8 cellular contexts compared by ENCODE assay signal in the genomic region with DNA sequence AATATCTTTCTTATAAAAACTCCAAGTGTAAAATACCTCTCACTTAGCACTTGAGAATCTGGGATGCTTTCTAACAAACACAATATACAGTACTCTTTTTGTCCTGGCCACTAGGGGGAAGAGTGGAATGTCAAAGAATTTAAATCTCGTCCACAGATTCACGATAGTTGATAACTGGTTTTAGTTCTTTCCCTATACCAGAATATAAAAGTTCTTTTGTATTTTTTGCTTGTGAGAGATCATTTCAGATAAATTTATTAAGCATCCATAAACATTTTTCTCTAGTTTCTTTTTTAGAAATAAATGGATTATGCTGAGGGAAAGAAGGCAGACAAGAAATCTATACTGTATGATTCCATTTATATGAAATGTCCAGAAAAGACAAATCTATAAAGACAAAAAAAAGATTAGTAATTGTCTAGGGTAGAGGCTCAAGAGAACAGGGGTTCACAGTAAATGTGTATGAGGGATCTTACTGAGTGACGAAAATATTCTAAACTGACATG. TPM values are rescaled to one million over a fixed set of nuclear protein-coding genes. Genes with fewer than 3 reads are reported as not detected.
DNase-seq lines count a peak whose midpoint lies in the region; ATAC-seq and TF ChIP-seq lines count a peak whose summit lies in the region.

No MANE protein-coding gene starts in this region.

- intact Hi-C loops in activated CD8-positive, alpha-beta T cell treated with anti-CD3 and anti-CD28 coated beads for 36 hours (cut with micrococcal nuclease) = loop anchor here (1.0 kb wide), 1 partner anchor 66 kb away; no protein-coding TSS in a partner anchor
- intact Hi-C loops in HCT116 (cut with micrococcal nuclease) = loop anchor here (1.0 to 5.0 kb wide), 3 partner anchors 66 to 197 kb away; no protein-coding TSS in a partner anchor

- 21 to 22% methylated on average over 3 of the region's 3 CpGs for WGBS in tibial nerve, 2 donors

- no peaks in the 10 kb centered on the region for H3K9me2 ChIP-seq in HCT116 (ENCODE audit: insufficient read depth)

- no peaks in the 10 kb centered on the region for H3K27me3 Mint-ChIP-seq in activated CD8-positive, alpha-beta T cell treated with anti-CD3 and anti-CD28 coated beads for 36 hours
- no peaks in the 10 kb centered on the region for H3K27me3 Mint-ChIP-seq in activated CD8-positive, alpha-beta T cell treated with anti-CD3 and anti-CD28 coated beads, Interleukin-2, amount 10 ng/mL, durations not matched to agents 7 days and 5 days (ENCODE audit: low read depth)

- H3K9ac ChIP-seq in HCT116 (ENCODE audit: low read length) = no peak overlapping the region

- H3K27me3 ChIP-seq in HCT116 (ENCODE audit: insufficient read depth, low read length) (no peaks in the 10 kb centered on the region), kidney epithelial cell (ENCODE audit: control insufficient read depth, insufficient read depth, low read length) (no peaks in the 10 kb centered on the region), tibial nerve (no peaks in the 10 kb centered on the region)

- H3K9me3 ChIP-seq in HCT116 (ENCODE audit: control insufficient read depth in 1 of 2, insufficient read depth in 1 of 2, low read depth in 1 of 2, low read length in 2 of 2) (no peaks in the 10 kb centered on the region), tibial nerve (no peaks in the 10 kb centered on the region)

- CTCF ChIA-PET in activated CD8-positive, alpha-beta T cell treated with anti-CD3 and anti-CD28 coated beads for 36 hours (lab: Charles Lee) = interaction anchor here (2.5 kb wide), 1 partner anchor 66 kb away, joined by 15 read pairs; no protein-coding TSS in a partner anchor
- CTCF ChIA-PET in activated CD8-positive, alpha-beta T cell treated with anti-CD3 and anti-CD28 coated beads, Interleukin-2, amount 10 ng/mL, durations not matched to agents 7 days and 5 days (lab: Charles Lee) = interaction anchor here (1.3 to 4.0 kb wide), 3 partner anchors 66 to 199 kb away, joined by 4 to 28 read pairs (median 12); no protein-coding TSS in a partner anchor
- CTCF ChIA-PET in HCT116 (lab: Charles Lee) = no interaction called here

- TF ChIP-seq RAD21 in HCT116 (IDR thresholded peaks at IDR 0.05; ENCODE audit: low read depth) = peak; percentile 71

- H3K36me3 ChIP-seq in HCT116 (ENCODE audit: control insufficient read depth in 1 of 2, insufficient read depth in 2 of 2, low read length in 2 of 2) (no peaks in the 10 kb centered on the region), kidney epithelial cell (ENCODE audit: control insufficient read depth, insufficient read depth, low read length) (no peaks in the 10 kb centered on the region), tibial nerve (no peaks in the 10 kb centered on the region)

- H3K79me2 ChIP-seq in HCT116 (ENCODE audit: insufficient read depth, low read length) = no peaks in the 10 kb centered on the region

- H3K36me3 Mint-ChIP-seq in activated CD8-positive, alpha-beta T cell treated with anti-CD3 and anti-CD28 coated beads for 36 hours (ENCODE audit: low read depth) = no peaks in the 10 kb centered on the region
- H3K36me3 Mint-ChIP-seq in activated CD8-positive, alpha-beta T cell treated with anti-CD3 and anti-CD28 coated beads, Interleukin-2, amount 10 ng/mL, durations not matched to agents 7 days and 5 days (ENCODE audit: low read depth) = no peaks in the 10 kb centered on the region

- H3K4me1 ChIP-seq in HCT116 (ENCODE audit: control insufficient read depth in 1 of 2, insufficient read depth in 2 of 2, low read length in 2 of 2) (peaks cover 2 to 9% of the 10 kb centered on the region in 2 experiments; a peak in 3 of 4 replicates), tibial nerve (peaks cover 0 to 6% (median 0%) of the 10 kb centered on the region in 4 donors)

- no peaks in the 10 kb centered on the region for H3K9me3 Mint-ChIP-seq in activated CD8-positive, alpha-beta T cell treated with anti-CD3 and anti-CD28 coated beads for 36 hours
- no peaks in the 10 kb centered on the region for H3K9me3 Mint-ChIP-seq in activated CD8-positive, alpha-beta T cell treated with anti-CD3 and anti-CD28 coated beads, Interleukin-2, amount 10 ng/mL, durations not matched to agents 7 days and 5 days (ENCODE audit: insufficient read depth)

- RAD21 ChIA-PET in HCT116 (lab: Charles Lee; ENCODE audit: low non-redundant PET in 1 of 2, low total read pairs in 2 of 2, uncharacterized antibody in 2 of 2, unreplicated experiment in 2 of 2) = no interaction called here

- H2AFZ ChIP-seq in HCT116 (ENCODE audit: low read depth, low read length, poor library complexity, severe bottlenecking) = peak overlapping the region; percentile 100

- H3K4me1 Mint-ChIP-seq in activated CD8-positive, alpha-beta T cell treated with anti-CD3 and anti-CD28 coated beads for 36 hours (ENCODE audit: low read depth) = no peaks in the 10 kb centered on the region
- H3K4me1 Mint-ChIP-seq in activated CD8-positive, alpha-beta T cell treated with anti-CD3 and anti-CD28 coated beads, Interleukin-2, amount 10 ng/mL, durations not matched to agents 7 days and 5 days (ENCODE audit: low read depth) = peaks cover 2% of the 10 kb centered on the region

- H3K4me3 Mint-ChIP-seq in activated CD8-positive, alpha-beta T cell treated with anti-CD3 and anti-CD28 coated beads for 36 hours = no peak overlapping the region
- no peak overlapping the region for H3K4me3 Mint-ChIP-seq in activated CD8-positive, alpha-beta T cell treated with anti-CD3 and anti-CD28 coated beads, Interleukin-2, amount 10 ng/mL, durations not matched to agents 7 days and 5 days

- POLR2A ChIA-PET in activated CD8-positive, alpha-beta T cell treated with anti-CD3 and anti-CD28 coated beads for 36 hours (lab: Charles Lee) = no interaction called here
- POLR2A ChIA-PET in activated CD8-positive, alpha-beta T cell treated with anti-CD3 and anti-CD28 coated beads, Interleukin-2, amount 10 ng/mL, durations not matched to agents 7 days and 5 days (lab: Charles Lee) = no interaction called here
- POLR2A ChIA-PET in HCT116 (lab: Charles Lee) = no interaction called here

- H3K27ac ChIP-seq in HCT116 (ENCODE audit: low read depth, low read length) (no peak overlapping the region), tibial nerve (no peak overlapping the region)

- TF ChIP-seq EP300 in tibial nerve (IDR thresholded peaks at IDR 0.05) = no peak

- no peak for DNase-seq in activated CD8-positive, alpha-beta T cell treated with anti-CD3 and anti-CD28 coated beads for 36 hours
- no peak for DNase-seq in activated CD8-positive, alpha-beta T cell treated with anti-CD3 and anti-CD28 coated beads, Interleukin-2, amount 10 ng/mL, durations not matched to agents 7 days and 5 days
- DNase-seq in HCT116 (ENCODE audit: low read depth, low spot score) (peak; percentile 50), NCI-H345 treated with DMSO at 0.1 percent for 48 hours (lab: John Stamatoyannopoulos, UW; ENCODE audit: unreplicated experiment) (peak; percentile 14), brain pericyte (ENCODE audit: low read depth, low spot score) (peak; percentile 6), kidney epithelial cell (ENCODE audit: low read depth) (no peak), tibial nerve (ENCODE audit: low spot score in 2 of 2) (peak in 1 of 2 donors; percentile 60)

- TF ChIP-seq POLR2A in HCT116 (IDR thresholded peaks at IDR 0.05; ENCODE audit: borderline replicate concordance, extremely low read depth, insufficient read depth, insufficient read length) (no peak), tibial nerve (IDR thresholded peaks at IDR 0.05) (no peak)

- H3K4me3 ChIP-seq in HCT116 (replicated peaks in 1 of 2; ENCODE audit: low read depth in 1 of 2, low read length in 2 of 2) = no peak overlapping the region; a peak in 1 of 4 replicates
- H3K4me3 ChIP-seq in kidney epithelial cell (ENCODE audit: low read depth, low read length) = no peak overlapping the region
- H3K4me3 ChIP-seq in tibial nerve = no peak overlapping the region

- no peaks in the 10 kb centered on the region for H4K20me1 ChIP-seq in HCT116 (ENCODE audit: insufficient read depth)

- no peak overlapping the region for H3K27ac Mint-ChIP-seq in activated CD8-positive, alpha-beta T cell treated with anti-CD3 and anti-CD28 coated beads for 36 hours
- H3K27ac Mint-ChIP-seq in activated CD8-positive, alpha-beta T cell treated with anti-CD3 and anti-CD28 coated beads, Interleukin-2, amount 10 ng/mL, durations not matched to agents 7 days and 5 days = no peak overlapping the region

- no peak for ATAC-seq in activated CD8-positive, alpha-beta T cell treated with anti-CD3 and anti-CD28 coated beads for 36 hours
- ATAC-seq in activated CD8-positive, alpha-beta T cell treated with anti-CD3 and anti-CD28 coated beads, Interleukin-2, amount 10 ng/mL, durations not matched to agents 7 days and 5 days = no peak
- ATAC-seq in HCT116 (peak; percentile 81), HG03565 (IDR thresholded peaks at IDR 0.05; ENCODE audit: unreplicated experiment) (no peak)

- no TSS peak for BruUV-seq in HCT116 (replicated peaks; lab: Mats Ljungman, UMichigan)

- peak overlapping the region; percentile 51 for H3K4me2 ChIP-seq in HCT116 (ENCODE audit: low read length)

- TF ChIP-seq CTCF in activated CD8-positive, alpha-beta T cell treated with anti-CD3 and anti-CD28 coated beads for 36 hours (IDR thresholded peaks at IDR 0.05) = peak; percentile 70
- TF ChIP-seq CTCF in HCT116 (IDR thresholded peaks at IDR 0.05 in 2 of 3, conservative IDR thresholded peaks at IDR 0.05 in 1 of 3; ENCODE audit: borderline replicate concordance in 1 of 3, insufficient read depth in 1 of 3, low read depth in 2 of 3, low read length in 2 of 3) (peak; percentile 67 to 71 (median 69); a peak in 5 of 6 replicates), kidney epithelial cell (IDR thresholded peaks at IDR 0.05; ENCODE audit: insufficient read depth, low read length, poor library complexity, severe bottlenecking) (peak; percentile 67), tibial nerve (IDR thresholded peaks at IDR 0.05) (peak; percentile 55 to 70 (median 66))

TF ChIP-seq in HCT116, 20 proteins besides CTCF, POLR2A, EP300 and RAD21 (continues in another document):
- TF ChIP-seq JUND (IDR thresholded peaks at IDR 0.05) = no peak

RNA-seq across cellular contexts. Expression of a gene that starts 50.4 kb away (rescaled TPM):
- total RNA-seq in activated CD8-positive, alpha-beta T cell treated with anti-CD3 and anti-CD28 coated beads for 36 hours = under 1 TPM; 0.22 to 0.32 TPM
- total RNA-seq in activated CD8-positive, alpha-beta T cell treated with anti-CD3 and anti-CD28 coated beads, Interleukin-2, amount 10 ng/mL, durations not matched to agents 7 days and 5 days = under 1 TPM in 1 of 2 experiments, not detected in 1; 0.26 TPM
- 0.22 TPM for total RNA-seq in HCT116 (2021; ENCODE audit: unreplicated experiment)
- polyA plus RNA-seq in HCT116 (2012) = 0.08 TPM in 1 of 2 replicates, not detected in the other
- 0.08 TPM in 1 of 2 replicates, not detected in the other for total RNA-seq in kidney epithelial cell
- total RNA-seq in tibial nerve = 1 to 10 TPM in 1 of 4 donors, not detected in 3; 1.4 TPM

RNA-seq across cellular contexts. Expression of a gene that starts 52.6 kb away (rescaled TPM):
- total RNA-seq in activated CD8-positive, alpha-beta T cell treated with anti-CD3 and anti-CD28 coated beads for 36 hours = 10 to 100 TPM; 20.1 to 20.4 TPM
- 10 to 100 TPM; 34.3 to 36.3 TPM for total RNA-seq in activated CD8-positive, alpha-beta T cell treated with anti-CD3 and anti-CD28 coated beads, Interleukin-2, amount 10 ng/mL, durations not matched to agents 7 days and 5 days
- total RNA-seq in HCT116 (2021; ENCODE audit: unreplicated experiment) = 28.2 TPM
- polyA plus RNA-seq in HCT116 (2012) = 12.3 and 13.8 TPM in 2 replicates
- total RNA-seq in kidney epithelial cell = 14.3 and 19.8 TPM in 2 replicates
- total RNA-seq in tibial nerve = 10 to 100 TPM; 47.1 to 62.8 (median 54.1) TPM

Comparison
In these comparisons a context has a peak if more than half of its experiments do, and no peak if none do; other contexts are left out.
1. DNase-seq: peak in HCT116 (single experiment), NCI-H345 treated with DMSO at 0.1 percent for 48 hours (single experiment) and brain pericyte (single experiment); none in activated CD8-positive, alpha-beta T cell treated with anti-CD3 and anti-CD28 coated beads for 36 hours (single experiment), activated CD8-positive, alpha-beta T cell treated with anti-CD3 and anti-CD28 coated beads, Interleukin-2, amount 10 ng/mL, durations not matched to agents 7 days and 5 days (single experiment) and kidney epithelial cell (single experiment).
2. Peak in every context shown above with its lines, with median percentiles within 50 percentile points of each other: CTCF ChIP-seq.